1 cellular context compared by ENCODE assay signal in genomic region chr17:42779942-42780815, GRCh38.
TF ChIP-seq lines count a peak whose summit lies in the region.

Gene WNK4 (plus strand): TSS chr17:42780610. CDS start chr17:42780699, 89 bp downstream.

TF ChIP-seq in HepG2, 621 proteins besides CTCF, POLR2A, EP300 and RAD21 (continued from another document and continues in another):
- peak in 1 of 2 experiments; percentile 44; a peak in 2 of 4 replicates for TF ChIP-seq REST (IDR thresholded peaks at IDR 0.05; ENCODE audit: borderline replicate concordance in 1 of 2, low read depth in 1 of 2, low read length in 2 of 2)
- TF ChIP-seq MED13 (CRISPR knock-in tag; IDR thresholded peaks at IDR 0.05) = no peak
- no peak for TF ChIP-seq ZNF143 (CRISPR knock-in tag; IDR thresholded peaks at IDR 0.05)
- peak; percentile 85 for TF ChIP-seq ZNF580 (CRISPR knock-in tag; IDR thresholded peaks at IDR 0.05; ENCODE audit: borderline replicate concordance, low read depth)
- TF ChIP-seq KDM4B (CRISPR knock-in tag; IDR thresholded peaks at IDR 0.05) = 0 out of 2 replicates have a peak, but pooled peaks have one; percentile 11
- TF ChIP-seq ZBTB37 (CRISPR knock-in tag; IDR thresholded peaks at IDR 0.05) = peak; percentile 75; the same call in 1 of the 2 replicates
- peak; percentile 74; the same call in 1 of the 2 replicates for TF ChIP-seq GATAD1 (CRISPR knock-in tag; IDR thresholded peaks at IDR 0.05)
- TF ChIP-seq ZMYM3 (CRISPR knock-in tag; IDR thresholded peaks at IDR 0.05) = peak; percentile 54; the same call in 1 of the 2 replicates
- TF ChIP-seq MLXIP (CRISPR knock-in tag; IDR thresholded peaks at IDR 0.05; ENCODE audit: borderline replicate concordance) = no peak
- TF ChIP-seq ZKSCAN5 (CRISPR knock-in tag; IDR thresholded peaks at IDR 0.05) = no peak
- TF ChIP-seq ZNF572 (CRISPR knock-in tag; IDR thresholded peaks at IDR 0.05) = no peak
- TF ChIP-seq HINFP (CRISPR knock-in tag; IDR thresholded peaks at IDR 0.05; ENCODE audit: low read depth) = no peak
- TF ChIP-seq ZNF569 (CRISPR knock-in tag; IDR thresholded peaks at IDR 0.05; ENCODE audit: borderline replicate concordance) = no peak
- TF ChIP-seq GMEB2 (CRISPR knock-in tag; IDR thresholded peaks at IDR 0.05; ENCODE audit: low read depth) = peak; percentile 28; the same call in 1 of the 2 replicates
- peak; percentile 77; the same call in 1 of the 2 replicates for TF ChIP-seq BATF2 (CRISPR knock-in tag; IDR thresholded peaks at IDR 0.05)
- no peak; the same call in 1 of the 2 replicates for TF ChIP-seq SRY (CRISPR knock-in tag; IDR thresholded peaks at IDR 0.05)
- no peak; the same call in 1 of the 2 replicates for TF ChIP-seq DZIP1 (CRISPR knock-in tag; IDR thresholded peaks at IDR 0.05)
- TF ChIP-seq ZNF264 (CRISPR knock-in tag; IDR thresholded peaks at IDR 0.05) = no peak; the same call in 1 of the 2 replicates
- TF ChIP-seq KLF11 (CRISPR knock-in tag; IDR thresholded peaks at IDR 0.05) = no peak; the same call in 1 of the 2 replicates
- no peak for TF ChIP-seq NFYC (CRISPR knock-in tag; IDR thresholded peaks at IDR 0.05)
- TF ChIP-seq ZNF776 (CRISPR knock-in tag; IDR thresholded peaks at IDR 0.05) = 0 out of 2 replicates have a peak, but pooled peaks have one; percentile 37
- peak; percentile 88 for TF ChIP-seq RBM22 (optimal IDR thresholded peaks at IDR 0.05; ENCODE audit: low read length)
- TF ChIP-seq ZNF101 (CRISPR knock-in tag; IDR thresholded peaks at IDR 0.05; ENCODE audit: borderline replicate concordance, low read depth) = no peak
- TF ChIP-seq KDM2A (CRISPR knock-in tag; IDR thresholded peaks at IDR 0.05; ENCODE audit: borderline replicate concordance, low read depth) = peak; percentile 96
- TF ChIP-seq PITX1 (CRISPR knock-in tag; IDR thresholded peaks at IDR 0.05) = peak; percentile 85
- peak; percentile 83; the same call in 1 of the 2 replicates for TF ChIP-seq TBX2 (CRISPR knock-in tag; IDR thresholded peaks at IDR 0.05; ENCODE audit: borderline replicate concordance)
- TF ChIP-seq PAX8 (CRISPR knock-in tag; IDR thresholded peaks at IDR 0.05; ENCODE audit: borderline replicate concordance) = 0 out of 2 replicates have a peak, but pooled peaks have one; percentile 18
- no peak for TF ChIP-seq EZH2 (conservative IDR thresholded peaks at IDR 0.05; ENCODE audit: low read depth, low read length)
- peak; percentile 38; the same call in 1 of the 2 replicates for TF ChIP-seq ZBTB14 (CRISPR knock-in tag; IDR thresholded peaks at IDR 0.05)
- peak; percentile 94; the same call in 1 of the 2 replicates for TF ChIP-seq ZNF788 (CRISPR knock-in tag; IDR thresholded peaks at IDR 0.05; ENCODE audit: borderline replicate concordance)
- TF ChIP-seq THYN1 (CRISPR knock-in tag; IDR thresholded peaks at IDR 0.05; ENCODE audit: borderline replicate concordance, low read depth) = no peak
- TF ChIP-seq MYPOP (CRISPR knock-in tag; IDR thresholded peaks at IDR 0.05) = peak; percentile 39
- TF ChIP-seq ZNF331 (CRISPR knock-in tag; IDR thresholded peaks at IDR 0.05) = peak; percentile 80; the same call in 1 of the 2 replicates
- TF ChIP-seq ZEB1 (IDR thresholded peaks at IDR 0.05; ENCODE audit: insufficient replicate concordance, low read depth) = peak; percentile 32
- TF ChIP-seq ZNF503 (CRISPR knock-in tag; IDR thresholded peaks at IDR 0.05) = peak; percentile 47; the same call in 1 of the 2 replicates
- TF ChIP-seq CHCHD3 (CRISPR knock-in tag; IDR thresholded peaks at IDR 0.05) = peak; percentile 85; the same call in 1 of the 2 replicates
- TF ChIP-seq CC2D1A (CRISPR knock-in tag; IDR thresholded peaks at IDR 0.05) = no peak
- TF ChIP-seq MIXL1 (CRISPR knock-in tag; IDR thresholded peaks at IDR 0.05) = peak; percentile 85
- no peak for TF ChIP-seq ZNF703 (CRISPR knock-in tag; IDR thresholded peaks at IDR 0.05; ENCODE audit: borderline replicate concordance)
- TF ChIP-seq MBNL3 (CRISPR knock-in tag; conservative IDR thresholded peaks at IDR 0.05) = no peak
- TF ChIP-seq NFE2L2 (IDR thresholded peaks at IDR 0.05; ENCODE audit: low read length) = no peak
- peak; percentile 98 for TF ChIP-seq AGO2 (optimal IDR thresholded peaks at IDR 0.05; ENCODE audit: low read depth, low read length)
- TF ChIP-seq FOXK2 (IDR thresholded peaks at IDR 0.05) = peak; percentile 55; the same call in 1 of the 2 replicates
